Comparison of ENCODE assay signal across 19 cellular contexts in the genomic region with DNA sequence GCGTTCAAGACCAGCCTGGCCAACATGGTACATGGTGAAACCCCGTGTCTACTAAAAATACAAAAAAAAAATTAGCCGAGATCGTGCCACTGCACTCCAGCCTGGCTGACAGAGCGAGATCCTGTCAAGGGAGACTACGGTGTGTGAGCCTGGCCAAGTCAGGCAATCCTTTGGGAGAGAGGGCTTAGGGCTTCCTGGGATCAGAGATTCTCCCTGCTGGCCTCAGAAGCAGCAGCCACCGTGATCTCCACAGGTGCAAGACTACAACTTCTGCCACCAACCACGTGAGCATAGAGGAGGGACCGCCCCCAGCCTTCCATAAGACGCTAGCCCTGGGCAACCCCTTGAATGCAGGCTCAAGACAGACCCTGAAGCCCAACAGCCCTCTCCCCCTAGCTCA. TPM values are rescaled to one million over a fixed set of nuclear protein-coding genes. Genes with fewer than 3 reads are reported as not detected.
DNase-seq lines count a peak whose midpoint lies in the region; ATAC-seq and TF ChIP-seq lines count a peak whose summit lies in the region.
"Had no signal": no experiment of that assay in that cellular context is flagged by ENCODE, and none has a peak within 500 bp of the region (broad histone marks: within the 10 kb centered on the region; RNA-seq: fewer than 3 reads in every experiment).

No MANE protein-coding gene starts in this region.

- H3K27ac Mint-ChIP-seq in CD8-positive, alpha-beta T cell, result peak overlapping the region; percentile 49
- H3K27ac Mint-ChIP-seq in activated naive CD8-positive, alpha-beta T cell treated with anti-CD3 and anti-CD28 coated beads, Interleukin-2, amount 50 U/mL, for 24 hours, result no peak overlapping the region

- POLR2A ChIA-PET in SK-N-SH (lab: Yijun Ruan, JAX), result no interaction called here
- POLR2A ChIA-PET in CD8-positive, alpha-beta T cell (lab: Charles Lee), result no interaction called here

- H3K27me3 Mint-ChIP-seq in CD8-positive, alpha-beta T cell (ENCODE audit: low read depth), result no peaks in the 10 kb centered on the region
- H3K27me3 Mint-ChIP-seq in activated naive CD8-positive, alpha-beta T cell treated with anti-CD3 and anti-CD28 coated beads, Interleukin-2, amount 50 U/mL, for 24 hours, result no peaks in the 10 kb centered on the region
- H3K27me3 Mint-ChIP-seq: CD8-positive, alpha-beta memory T cell had no signal

- 83% methylated on average over 10 of the region's 10 CpGs for WGBS in SK-N-SH (ENCODE audit: low lambda C conversion rate)

- no peak overlapping the region for H3K9ac ChIP-seq in SK-N-SH
- H3K9ac ChIP-seq: GM23248 had no signal

- H2AFZ ChIP-seq in SK-N-SH (ENCODE audit: low read depth), result no peak overlapping the region
- H2AFZ ChIP-seq: GM23248 had no signal

- no peak overlapping the region for H3K4me3 Mint-ChIP-seq in CD8-positive, alpha-beta T cell
- no peak overlapping the region for H3K4me3 Mint-ChIP-seq in activated naive CD8-positive, alpha-beta T cell treated with anti-CD3 and anti-CD28 coated beads, Interleukin-2, amount 50 U/mL, for 24 hours
- H3K4me3 Mint-ChIP-seq: CD8-positive, alpha-beta memory T cell had no signal

- no peak for TF ChIP-seq CTCF in SK-N-SH (IDR thresholded peaks at IDR 0.05)
- no peak for TF ChIP-seq CTCF in CD8-positive, alpha-beta T cell (IDR thresholded peaks at IDR 0.05)
- no peak for TF ChIP-seq CTCF in WERI-Rb-1 (IDR thresholded peaks at IDR 0.05; ENCODE audit: low read depth, low read length)

- intact Hi-C loops in CD8-positive, alpha-beta T cell (cut with DNase I, micrococcal nuclease), result loop anchor here (5.0 to 10.0 kb wide), 3 partner anchors 37 to 157 kb away; a partner anchor contains a TSS

- no peak overlapping the region for H3K4me2 ChIP-seq in SK-N-SH

- no peak for TF ChIP-seq EP300 in SK-N-SH (IDR thresholded peaks at IDR 0.05; ENCODE audit: borderline replicate concordance in 1 of 2, low read depth in 1 of 2, low read length in 1 of 2)

- H3K4me3 ChIP-seq in SK-N-SH (ENCODE audit: low read depth in 2 of 2, low read length in 1 of 2) (no peak overlapping the region), WERI-Rb-1 (ENCODE audit: low read depth, low read length) (no peak overlapping the region)
- no peak overlapping the region for H3K4me3 ChIP-seq in CD8-positive, alpha-beta T cell (ENCODE audit: low read depth, low read length)
- H3K4me3 ChIP-seq: GM12878, GM23248, K562 had no signal

- H3K9me2 ChIP-seq in SK-N-SH, result no peaks in the 10 kb centered on the region

- no peaks in the 10 kb centered on the region for H3K27me3 ChIP-seq in SK-N-SH (ENCODE audit: insufficient read depth)
- no peaks in the 10 kb centered on the region for H3K27me3 ChIP-seq in CD8-positive, alpha-beta T cell (ENCODE audit: insufficient read depth, low read length)
- no peaks in the 10 kb centered on the region for H3K27me3 ChIP-seq in WERI-Rb-1 (ENCODE audit: insufficient read depth, low read depth, severe bottlenecking)

- H4K20me1 ChIP-seq in SK-N-SH (ENCODE audit: insufficient read depth), result 0 out of 2 replicates have a peak, but pooled peaks cover 5% of the 10 kb centered on the region

- H3F3A ChIP-seq in SK-N-SH (replicated peaks; ENCODE audit: insufficient read depth), result peaks cover 7% of the 10 kb centered on the region

- DNase-seq in SK-N-SH (peak; percentile 16), WERI-Rb-1 (peak; percentile 70), A172 (ENCODE audit: low spot score) (no peak)
- no peak for DNase-seq in CD8-positive, alpha-beta T cell
- no peak for DNase-seq in activated naive CD8-positive, alpha-beta T cell treated with anti-CD3 and anti-CD28 coated beads, Interleukin-2, amount 50 U/mL, for 24 hours
- DNase-seq: ACHN; C1 segment of cervical spinal cord; Caco-2; CD8-positive, alpha-beta memory T cell; DMS 273 treated with DMSO at 0.1 percent for 48 hours; DMS79; GM23248 had no signal

- H3K36me3 ChIP-seq in SK-N-SH (replicated peaks in 1 of 2; ENCODE audit: control insufficient read depth in 1 of 2, insufficient read depth in 2 of 2, low read length in 1 of 2) (peaks cover 0 to 26% of the 10 kb centered on the region in 2 experiments), WERI-Rb-1 (peaks cover 35% of the 10 kb centered on the region)
- H3K36me3 ChIP-seq in CD8-positive, alpha-beta T cell (ENCODE audit: insufficient read depth, low read length), result peaks cover 12% of the 10 kb centered on the region

- H3K9me3 ChIP-seq in SK-N-SH (no peaks in the 10 kb centered on the region), WERI-Rb-1 (ENCODE audit: severe bottlenecking) (no peaks in the 10 kb centered on the region)
- H3K9me3 ChIP-seq in CD8-positive, alpha-beta T cell (ENCODE audit: low read length), result no peaks in the 10 kb centered on the region
- H3K9me3 ChIP-seq: Caco-2 had no signal

- H3K36me3 Mint-ChIP-seq in CD8-positive, alpha-beta T cell, result peaks cover 37% of the 10 kb centered on the region
- peaks cover 3% of the 10 kb centered on the region for H3K36me3 Mint-ChIP-seq in activated naive CD8-positive, alpha-beta T cell treated with anti-CD3 and anti-CD28 coated beads, Interleukin-2, amount 50 U/mL, for 24 hours (ENCODE audit: low read depth)

- ATAC-seq in SK-N-SH treated with all-trans-retinoic acid at 6 μM for 48 hours (no peak), GM18520 (IDR thresholded peaks at IDR 0.05; ENCODE audit: unreplicated experiment) (no peak)
- no peak for ATAC-seq in CD8-positive, alpha-beta T cell
- ATAC-seq in activated naive CD8-positive, alpha-beta T cell treated with anti-CD3 and anti-CD28 coated beads, Interleukin-2, amount 50 U/mL, for 24 hours, result no peak
- ATAC-seq: GM12878, HCT116, K562 had no signal

- H3K79me2 ChIP-seq in SK-N-SH (ENCODE audit: insufficient read depth), result peaks cover 38% of the 10 kb centered on the region; the same call in 1 of the 2 replicates

- H3K4me1 Mint-ChIP-seq in CD8-positive, alpha-beta T cell (ENCODE audit: low read depth), result peaks cover 29% of the 10 kb centered on the region
- peaks cover 34% of the 10 kb centered on the region for H3K4me1 Mint-ChIP-seq in activated naive CD8-positive, alpha-beta T cell treated with anti-CD3 and anti-CD28 coated beads, Interleukin-2, amount 50 U/mL, for 24 hours

- CTCF ChIA-PET in SK-N-SH (lab: Yijun Ruan, JAX), result interaction anchor here (6.0 kb wide), 1 partner anchor 7 kb away, joined by 73 read pairs; a partner anchor contains a TSS
- CTCF ChIA-PET in CD8-positive, alpha-beta T cell (lab: Charles Lee), result interaction anchor here (1.3 kb wide), 1 partner anchor 13 kb away, joined by 4 read pairs; no protein-coding TSS in a partner anchor

- H3K4me1 ChIP-seq in SK-N-SH (ENCODE audit: control insufficient read depth in 1 of 2, insufficient read depth in 2 of 2, low read depth in 1 of 2, low read length in 1 of 2), result peaks cover 0 to 3% of the 10 kb centered on the region in 2 experiments; a peak in 1 of 4 replicates
- H3K4me1 ChIP-seq in CD8-positive, alpha-beta T cell (ENCODE audit: insufficient read depth, low read length), result peaks cover 22% of the 10 kb centered on the region
- H3K4me1 ChIP-seq: Caco-2 had no signal

- no peak overlapping the region for H3K27ac ChIP-seq in SK-N-SH (ENCODE audit: low read depth in 2 of 2, low read length in 1 of 2)
- no peak overlapping the region for H3K27ac ChIP-seq in CD8-positive, alpha-beta T cell (ENCODE audit: low read depth, low read length)
- 0 out of 2 replicates have a peak overlapping the region, but pooled peaks have one; percentile 26 for H3K27ac ChIP-seq in WERI-Rb-1
- H3K27ac ChIP-seq: 22Rv1, GM23248 had no signal

- no peaks in the 10 kb centered on the region for H3K9me3 Mint-ChIP-seq in CD8-positive, alpha-beta T cell
- no peaks in the 10 kb centered on the region for H3K9me3 Mint-ChIP-seq in activated naive CD8-positive, alpha-beta T cell treated with anti-CD3 and anti-CD28 coated beads, Interleukin-2, amount 50 U/mL, for 24 hours
- H3K9me3 Mint-ChIP-seq: CD8-positive, alpha-beta memory T cell had no signal

- no peak for TF ChIP-seq RAD21 in SK-N-SH (IDR thresholded peaks at IDR 0.05; ENCODE audit: low read length)

TF ChIP-seq in SK-N-SH, 30 proteins besides CTCF, POLR2A, EP300 and RAD21 (continues in another document):
- TF ChIP-seq, protein P1, sequence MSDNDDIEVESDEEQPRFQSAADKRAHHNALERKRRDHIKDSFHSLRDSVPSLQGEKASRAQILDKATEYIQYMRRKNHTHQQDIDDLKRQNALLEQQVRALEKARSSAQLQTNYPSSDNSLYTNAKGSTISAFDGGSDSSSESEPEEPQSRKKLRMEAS (IDR thresholded peaks at IDR 0.05; ENCODE audit: low read depth), result no peak
- TF ChIP-seq FOXM1 (IDR thresholded peaks at IDR 0.05; ENCODE audit: low read depth), result no peak

TF ChIP-seq in SK-N-SH treated with all-trans-retinoic acid at 6 μM for 48 hours, 23 proteins besides CTCF, POLR2A, EP300 and RAD21 (continues in another document):
- TF ChIP-seq TCF4 (CRISPR knock-in tag; IDR thresholded peaks at IDR 0.05; ENCODE audit: borderline replicate concordance), result no peak
- no peak for TF ChIP-seq ARNTL (CRISPR knock-in tag; IDR thresholded peaks at IDR 0.05; ENCODE audit: borderline replicate concordance, low read depth)
- no peak for TF ChIP-seq ISL1 (CRISPR knock-in tag; IDR thresholded peaks at IDR 0.05)
- TF ChIP-seq ZNF565 (CRISPR knock-in tag; conservative IDR thresholded peaks at IDR 0.05; ENCODE audit: low read depth), result no peak

RNA-seq across cellular contexts. Expression of a gene that starts 7.6 kb away (rescaled TPM):
- polyA plus RNA-seq in SK-N-SH (2012; rRNA removed), result 45.9 and 53.3 TPM in 2 replicates
- 23.5 and 33.7 TPM in 2 replicates for polyA plus RNA-seq in SK-N-SH (2012; cell fraction: cytosol; rRNA removed)
- 152 and 202 TPM in 2 replicates for polyA plus RNA-seq in SK-N-SH (2012; cell fraction: nucleus; rRNA removed)
- 10 to 100 TPM; 42.3 to 42.7 TPM for total RNA-seq in CD8-positive, alpha-beta T cell
- total RNA-seq in A172 (2014; rRNA removed; shearing (Covaris generic)), result 152 and 169 TPM in 2 replicates

RNA-seq across cellular contexts. Expression of a gene that starts 10.8 kb away (rescaled TPM):
- 0.12 TPM in 1 of 2 replicates, not detected in the other for polyA plus RNA-seq in SK-N-SH (2012; rRNA removed)
- polyA plus RNA-seq in SK-N-SH (2012; cell fraction: cytosol; rRNA removed), result not detected in 2 replicates
- 0.14 and 0.34 TPM in 2 replicates for polyA plus RNA-seq in SK-N-SH (2012; cell fraction: nucleus; rRNA removed)
- total RNA-seq in CD8-positive, alpha-beta T cell, result 1 to 10 TPM; 5.2 to 6.4 TPM
- not detected in 2 replicates for total RNA-seq in A172 (2014; rRNA removed; shearing (Covaris generic))
- total RNA-seq: G401, GM23248 had no signal
- polyA plus RNA-seq: GM23248, K562 had no signal

RNA-seq across cellular contexts. Expression of a gene that starts 22.9 kb away (rescaled TPM):
- 88.2 and 92.0 TPM in 2 replicates for polyA plus RNA-seq in SK-N-SH (2012; rRNA removed)
- polyA plus RNA-seq in SK-N-SH (2012; cell fraction: cytosol; rRNA removed), result 70.6 and 79.6 TPM in 2 replicates
- 217 and 375 TPM in 2 replicates for polyA plus RNA-seq in SK-N-SH (2012; cell fraction: nucleus; rRNA removed)
- 10 to 100 TPM; 32.3 to 37.8 TPM for total RNA-seq in CD8-positive, alpha-beta T cell
- total RNA-seq in A172 (2014; rRNA removed; shearing (Covaris generic)), result 224 and 260 TPM in 2 replicates

RNA-seq across cellular contexts. Expression of a gene that starts 35.5 kb away (rescaled TPM):
- 0.20 and 0.26 TPM in 2 replicates for polyA plus RNA-seq in SK-N-SH (2012; rRNA removed)
- 0.10 and 0.14 TPM in 2 replicates for polyA plus RNA-seq in SK-N-SH (2012; cell fraction: cytosol; rRNA removed)
- polyA plus RNA-seq in SK-N-SH (2012; cell fraction: nucleus; rRNA removed), result 0.54 and 0.60 TPM in 2 replicates
- total RNA-seq in CD8-positive, alpha-beta T cell, result under 1 TPM; 0.19 to 0.49 TPM
- 0.07 TPM in 1 of 2 replicates, not detected in the other for total RNA-seq in A172 (2014; rRNA removed; shearing (Covaris generic))
- total RNA-seq: Caco-2, G401, GM12878, GM23248 had no signal
- polyA plus RNA-seq: GM12878 had no signal

RNA-seq across cellular contexts. Expression of a gene that starts 43.7 kb away (rescaled TPM):
- polyA plus RNA-seq in SK-N-SH (2012; rRNA removed), result 27.1 and 36.3 TPM in 2 replicates
- polyA plus RNA-seq in SK-N-SH (2012; cell fraction: cytosol; rRNA removed), result 10.7 and 16.5 TPM in 2 replicates
- polyA plus RNA-seq in SK-N-SH (2012; cell fraction: nucleus; rRNA removed), result 74.3 and 97.6 TPM in 2 replicates
- 100 to 1,000 TPM; 130 to 142 TPM for total RNA-seq in CD8-positive, alpha-beta T cell
- 44.4 and 46.2 TPM in 2 replicates for total RNA-seq in A172 (2014; rRNA removed; shearing (Covaris generic))

Comparison
In these comparisons a context has a peak if more than half of its experiments do, and no peak if none do; other contexts are left out.
1. DNase-seq: peak in SK-N-SH (single experiment) and WERI-Rb-1 (single experiment); none in CD8-positive, alpha-beta T cell (0 of 7), A172 (single experiment) and activated naive CD8-positive, alpha-beta T cell treated with anti-CD3 and anti-CD28 coated beads, Interleukin-2, amount 50 U/mL, for 24 hours (single experiment).